9 cellular contexts compared by ENCODE assay signal in the genomic region with DNA sequence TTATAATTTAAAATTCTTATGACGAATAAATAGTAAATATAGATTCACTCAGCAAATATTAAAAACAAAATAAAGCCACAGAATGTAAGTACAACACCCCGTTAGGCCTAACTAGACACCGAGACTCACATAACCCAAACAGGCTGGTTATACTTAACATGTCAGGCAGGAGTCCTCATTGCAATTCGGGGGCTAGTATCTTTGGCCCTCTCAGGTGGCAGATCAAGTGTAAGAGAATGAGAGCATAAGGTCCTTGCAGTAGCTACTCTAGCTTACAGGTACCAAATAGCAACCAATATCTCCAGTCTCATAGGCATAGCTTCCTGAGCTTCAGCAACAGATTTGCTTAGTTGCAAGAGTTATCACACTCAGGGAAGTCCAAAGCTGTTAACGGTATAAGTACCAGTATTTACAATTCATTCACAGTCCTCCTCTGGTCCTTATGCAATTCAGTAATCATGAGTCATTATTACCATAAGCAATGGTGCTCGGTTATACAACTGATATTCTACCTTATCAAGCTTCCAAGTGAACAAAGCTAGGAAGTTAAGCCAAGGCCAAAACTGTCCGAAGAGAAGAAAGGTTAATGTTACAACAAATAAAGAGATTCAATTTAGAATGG. TPM values are rescaled to one million over a fixed set of nuclear protein-coding genes. Genes with fewer than 3 reads are reported as not detected.
DNase-seq lines count a peak whose midpoint lies in the region; ATAC-seq, FAIRE-seq and TF ChIP-seq lines count a peak whose summit lies in the region.
"Had no signal": no experiment of that assay in that cellular context is flagged by ENCODE, and none has a peak within 500 bp of the region (broad histone marks: within the 10 kb centered on the region; RNA-seq: fewer than 3 reads in every experiment).

No MANE protein-coding gene starts in this region.

- H2AFZ ChIP-seq in K562 (ENCODE audit: low read depth, low read length) = peak overlapping the region; percentile 10; the same call in 1 of the 2 replicates

- peaks cover 5% of the 10 kb centered on the region for H3K36me3 Mint-ChIP-seq in Caco-2 (ENCODE audit: insufficient read depth, unreplicated experiment)

- H3K36me3 ChIP-seq in K562 (ENCODE audit: control insufficient read depth, insufficient read depth, low read length) (peaks cover 12% of the 10 kb centered on the region; the same call in 1 of the 3 replicates), upper lobe of right lung (peaks cover 6% of the 10 kb centered on the region), HAP-1 (replicated peaks) (no peaks in the 10 kb centered on the region), Caco-2 (ENCODE audit: control insufficient read depth, insufficient read depth, low read length) (no peaks in the 10 kb centered on the region)

- no peaks in the 10 kb centered on the region for H3K9me1 ChIP-seq in K562 (ENCODE audit: control insufficient read depth, insufficient read depth, low read length)

- peaks cover 61% of the 10 kb centered on the region for H3K79me2 ChIP-seq in K562 (ENCODE audit: control insufficient read depth, insufficient read depth, low read length)

- POLR2A ChIA-PET in K562 (lab: Yijun Ruan, JAX) (interaction anchor here (1.2 to 2.0 kb wide), 2 partner anchors 12 to 18 kb away, joined by 4 read pairs; no protein-coding TSS in a partner anchor), Caco-2 (lab: Charles Lee) (no interaction called here)

- TF ChIP-seq EP300 in K562 (IDR thresholded peaks at IDR 0.05; ENCODE audit: low read length) = no peak

- no peak overlapping the region; a peak in 1 of 4 replicates for H3K9ac ChIP-seq in K562 (ENCODE audit: insufficient read depth in 1 of 2, low read depth in 2 of 2, low read length in 2 of 2)

- in situ Hi-C loops in K562 (cut with MboI) (no loop called here), HAP-1 (cut with MboI; ENCODE audit: low sequenced_read_pairs) (no loop called here)

- H3K4me1 ChIP-seq in K562 (replicated peaks in 1 of 2; ENCODE audit: control insufficient read depth in 2 of 2, insufficient read depth in 2 of 2, low read length in 2 of 2) (peaks cover 0 to 9% of the 10 kb centered on the region in 2 experiments; a peak in 2 of 5 replicates), upper lobe of right lung (peaks cover 16% of the 10 kb centered on the region), HAP-1 (no peaks in the 10 kb centered on the region), Caco-2 (peaks cover 26% of the 10 kb centered on the region)

- WGBS in K562 (ENCODE audit: insufficient coverage, low coverage, missing lambda C conversion rate) = 39% methylated on average over 7 of the region's 7 CpGs

- H3K27me3 Mint-ChIP-seq in Caco-2 (ENCODE audit: insufficient read depth, unreplicated experiment) = no peaks in the 10 kb centered on the region

- H3K9me3 ChIP-seq in K562 (replicated peaks; ENCODE audit: control insufficient read depth, insufficient read depth, low read depth, low read length) = no peaks in the 10 kb centered on the region
- no peaks in the 10 kb centered on the region for H3K9me3 ChIP-seq in upper lobe of right lung
- no peaks in the 10 kb centered on the region for H3K9me3 ChIP-seq in HAP-1
- H3K9me3 ChIP-seq in Caco-2 = no peaks in the 10 kb centered on the region

- H3K27ac ChIP-seq in K562 (ENCODE audit: extremely low read depth, low read depth, low read length) (peak overlapping the region; percentile 38; the same call in 2 of the 3 replicates), upper lobe of right lung (peak overlapping the region; percentile 27)

- peak overlapping the region; percentile 58; the same call in 1 of the 2 replicates for H3K4me2 ChIP-seq in K562 (ENCODE audit: insufficient read depth, low read length)

- DNase-seq in M059J (ENCODE audit: low read depth) (peak; percentile 57), K562 (ENCODE audit: extremely low read depth in 1 of 4, low spot score in 3 of 4) (peak in 2 of 4 experiments; percentile 28 to 34), iris pigment epithelial cell (ENCODE audit: low read depth) (peak; percentile 89), upper lobe of right lung (no peak), HAP-1 (ENCODE audit: low spot score in 2 of 2) (no peak), Caco-2 (no peak)
- DNase-seq: kidney, NCI-H187 had no signal

- FAIRE-seq in K562 (lab: Jason Lieb, UNC) = peak; percentile 55
- FAIRE-seq: kidney had no signal

- no peak overlapping the region for H3K27ac Mint-ChIP-seq in Caco-2 (ENCODE audit: unreplicated experiment)

- BruUV-seq in K562 (replicated peaks; lab: Mats Ljungman, UMichigan) (no TSS peak), Caco-2 (replicated peaks; lab: Mats Ljungman, UMichigan) (no TSS peak)

- CTCF ChIA-PET in K562 (lab: Yijun Ruan, JAX; ENCODE audit: low intra/inter-chr PET ratio) = no interaction called here
- CTCF ChIA-PET in Caco-2 (lab: Charles Lee) = no interaction called here

- no peak overlapping the region for H3K4me3 Mint-ChIP-seq in Caco-2 (ENCODE audit: unreplicated experiment)

- no peak for TF ChIP-seq POLR2A in K562 (conservative IDR thresholded peaks at IDR 0.05)

- intact Hi-C loops in K562 (cut with micrococcal nuclease) (no loop called here), upper lobe of right lung (cut with DNase I) (no loop called here), Caco-2 (cut with micrococcal nuclease; ENCODE audit: unreplicated experiment) (no loop called here)

- no peak for TF ChIP-seq CTCF in K562 (IDR thresholded peaks at IDR 0.05 in 2 of 3, conservative IDR thresholded peaks at IDR 0.05 in 1 of 3; ENCODE audit: insufficient read depth in 2 of 3, low read depth in 1 of 3, low read length in 3 of 3)
- TF ChIP-seq CTCF in upper lobe of right lung (IDR thresholded peaks at IDR 0.05) = no peak
- TF ChIP-seq CTCF in Caco-2 (IDR thresholded peaks at IDR 0.05; ENCODE audit: insufficient read depth in 1 of 2, low read depth in 1 of 2, low read length in 1 of 2, severe bottlenecking in 1 of 2, unreplicated experiment in 1 of 2) = no peak

- no peak; a peak in 1 of 4 replicates for TF ChIP-seq RAD21 in K562 (CRISPR knock-in tag; conservative IDR thresholded peaks at IDR 0.05 in 1 of 2, IDR thresholded peaks at IDR 0.05 in 1 of 2)

- H4K20me1 ChIP-seq in K562 (replicated peaks; ENCODE audit: control insufficient read depth, insufficient read depth, low read length) = no peaks in the 10 kb centered on the region

- no peaks in the 10 kb centered on the region for H3K4me1 Mint-ChIP-seq in Caco-2 (ENCODE audit: low read depth, unreplicated experiment)

- H3K9me3 Mint-ChIP-seq in Caco-2 (ENCODE audit: unreplicated experiment) = peaks cover 26% of the 10 kb centered on the region

- H3K27me3 ChIP-seq in K562 (ENCODE audit: control insufficient read depth in 2 of 2, insufficient read depth in 2 of 2, low read length in 2 of 2) = no peaks in the 10 kb centered on the region
- no peaks in the 10 kb centered on the region for H3K27me3 ChIP-seq in upper lobe of right lung
- no peaks in the 10 kb centered on the region for H3K27me3 ChIP-seq in HAP-1 (ENCODE audit: low read depth)
- no peaks in the 10 kb centered on the region for H3K27me3 ChIP-seq in Caco-2 (replicated peaks; ENCODE audit: control insufficient read depth, insufficient read depth, low read length)

- H3K4me3 ChIP-seq in K562 (no peak overlapping the region), upper lobe of right lung (no peak overlapping the region), HAP-1 (no peak overlapping the region), Caco-2 (ENCODE audit: low read depth, low read length) (no peak overlapping the region)

- ATAC-seq in K562 = peak; percentile 77
- peak; percentile 95 for ATAC-seq in upper lobe of right lung
- ATAC-seq in HG02970 (IDR thresholded peaks at IDR 0.05; ENCODE audit: low FRiP score, unreplicated experiment) = no peak

TF ChIP-seq in K562, 482 proteins besides CTCF, POLR2A, EP300 and RAD21 (continues in another document):
- TF ChIP-seq C11orf30 (IDR thresholded peaks at IDR 0.05; ENCODE audit: low read depth) = peak; percentile 65
- TF ChIP-seq RFX7 (CRISPR knock-in tag; IDR thresholded peaks at IDR 0.05) = no peak
- TF ChIP-seq NFE2 (IDR thresholded peaks at IDR 0.05; ENCODE audit: low read depth) = peak; percentile 60
- peak; percentile 84 for TF ChIP-seq JUND (IDR thresholded peaks at IDR 0.05; ENCODE audit: borderline replicate concordance, low read depth, low read length)
- TF ChIP-seq JUND (tag; IDR thresholded peaks at IDR 0.05; ENCODE audit: borderline replicate concordance, low read depth, low read length) = peak; percentile 89
- peak; percentile 69 for TF ChIP-seq DPF2 (IDR thresholded peaks at IDR 0.05)
- 0 out of 2 replicates have a peak, but pooled peaks have one; percentile 24 for TF ChIP-seq SOX6 (IDR thresholded peaks at IDR 0.05)

RNA-seq across cellular contexts. Expression of a gene that starts 20.1 kb away (rescaled TPM):
- total RNA-seq in M059J (2014; rRNA removed; shearing (Covaris generic)) = 18.2 and 23.1 TPM in 2 replicates
- 20.0 and 85.9 TPM in 2 replicates for total RNA-seq in K562 (2011; cell fraction: chromatin; rRNA removed; ENCODE audit: low replicate concordance)
- total RNA-seq in K562 (2011; cell fraction: nucleolus; rRNA removed) = 9.3 and 16.7 TPM in 2 replicates
- 25.5 and 35.3 TPM in 2 replicates for total RNA-seq in K562 (2011; cell fraction: nucleoplasm; rRNA removed)
- 13.0 and 14.4 TPM in 2 replicates for total RNA-seq in K562 (2014; rRNA removed)
- total RNA-seq in K562 (2014; rRNA removed; fragmentation: Illumina TruSeq; extraction: Trizol) = 22.1 and 23.5 TPM in 2 replicates
- 22.5 and 24.4 TPM in 2 replicates for total RNA-seq in K562 (2015; rRNA removed; fragmentation: Illumina TruSeq; extraction: Trizol)
- total RNA-seq in K562 (2021) = 12.1 and 16.6 TPM in 2 replicates
- 11.7 and 16.7 TPM in 2 replicates for polyA plus RNA-seq in K562 (2011; rRNA removed)
- 3.3 and 6.2 TPM in 2 replicates for polyA plus RNA-seq in K562 (2011; cell fraction: cytosol; rRNA removed)
- polyA plus RNA-seq in K562 (2011; cell fraction: nucleus; rRNA removed) = 9.2 and 12.9 TPM in 2 replicates
- 7.7 and 8.1 TPM in 2 replicates for polyA plus RNA-seq in K562 (2012)
- polyA plus RNA-seq in K562 (2014; fragmentation: Illumina TruSeq; extraction: Trizol) = 10.9 and 16.8 TPM in 2 replicates
- 1 to 10 TPM; 5.5 to 6.2 TPM for polyA plus RNA-seq in K562 (2014; fragmentation: Nextera tagmentation; extraction: Ambion mirVana)
- polyA plus RNA-seq in K562 (2014; rRNA removed) = 9.1 and 11.5 TPM in 2 replicates
- polyA minus RNA-seq in K562 (2011; rRNA and poly(A)+ RNA removed) = 40.9 and 47.2 TPM in 2 replicates
- 11.5 and 13.4 TPM in 2 replicates for polyA minus RNA-seq in K562 (2011; cell fraction: cytosol; rRNA and poly(A)+ RNA removed)
- 28.9 and 41.9 TPM in 2 replicates for polyA minus RNA-seq in K562 (2011; cell fraction: nucleus; rRNA and poly(A)+ RNA removed)
- 37.5 TPM for total RNA-seq in upper lobe of right lung
- 22.2 and 28.8 TPM in 2 replicates for total RNA-seq in Caco-2 (2022)

Comparison
In these comparisons a context has a peak if more than half of its experiments do, and no peak if none do; other contexts are left out.
1. DNase-seq: peak in M059J (single experiment) and iris pigment epithelial cell (single experiment); none in upper lobe of right lung (single experiment), HAP-1 (0 of 2) and Caco-2 (0 of 2).